22 cellular contexts compared by ENCODE assay signal in genomic region chr10:71072820-71073205, GRCh38.
"Had no signal": no experiment of that assay in that cellular context is flagged by ENCODE, and none has a peak within 500 bp of the region (broad histone marks: within the 10 kb centered on the region; RNA-seq: fewer than 3 reads in every experiment).

No MANE protein-coding gene starts in this region.

- H3K4me3 Mint-ChIP-seq: memory B cell; mesothelial cell of epicardium; nephron; stimulated activated effector memory CD8-positive, alpha-beta T cell treated with anti-CD3 and anti-CD28 coated beads, Interleukin-12 subunit alpha, Interleukin-12 subunit beta, amount 100 ng/mL, for 72 hours; type B pancreatic cell had no signal

- H3K9me3 Mint-ChIP-seq: memory B cell; mesothelial cell of epicardium; nephron; stimulated activated effector memory CD8-positive, alpha-beta T cell treated with anti-CD3 and anti-CD28 coated beads, Interleukin-12 subunit alpha, Interleukin-12 subunit beta, amount 100 ng/mL, for 72 hours; type B pancreatic cell had no signal

- H3K36me3 ChIP-seq: colonic mucosa, ovary, suprapubic skin, thyroid gland, uterus had no signal

- H3K4me2 ChIP-seq: hepatocyte, smooth muscle cell had no signal

- ATAC-seq: foreskin keratinocyte; left colon; right cardiac atrium; stimulated activated effector memory CD8-positive, alpha-beta T cell treated with anti-CD3 and anti-CD28 coated beads, Interleukin-12 subunit alpha, Interleukin-12 subunit beta, amount 100 ng/mL, for 72 hours; stimulated activated naive CD8-positive, alpha-beta T cell treated with anti-CD3 and anti-CD28 coated beads, Interleukin-15, Interleukin-2, amounts not matched to agents 100 U/mL and 50 U/mL, for 24 hours had no signal

- H3K27ac ChIP-seq: colonic mucosa, foreskin keratinocyte, hepatocyte, ovary, suprapubic skin, thyroid gland, uterus had no signal

- DNase-seq: colonic mucosa; dermis blood vessel endothelial cell; erythroblast; foreskin keratinocyte; head of caudate nucleus; left colon; right cardiac atrium; stimulated activated CD4-positive, alpha-beta T cell treated with anti-CD3 and anti-CD28 coated beads, Interleukin-4, amount 100 ng/mL, for 1 hour; stimulated activated CD8-positive, alpha-beta memory T cell treated with anti-CD3 and anti-CD28 coated beads, Interleukin-4, amount 100 ng/mL, for 48 hours; stimulated activated naive CD8-positive, alpha-beta T cell treated with anti-CD3 and anti-CD28 coated beads, Interleukin-15, Interleukin-2, amounts not matched to agents 100 U/mL and 50 U/mL, for 24 hours; thyroid gland; uterus had no signal

- H3K79me2 ChIP-seq: hepatocyte had no signal

- H3K4me3 ChIP-seq: colonic mucosa, hepatocyte, ovary, smooth muscle cell, suprapubic skin, thyroid gland, uterus had no signal

- H3K36me3 Mint-ChIP-seq: memory B cell; mesothelial cell of epicardium; stimulated activated effector memory CD8-positive, alpha-beta T cell treated with anti-CD3 and anti-CD28 coated beads, Interleukin-12 subunit alpha, Interleukin-12 subunit beta, amount 100 ng/mL, for 72 hours; type B pancreatic cell had no signal

- H3K4me1 Mint-ChIP-seq: memory B cell; stimulated activated effector memory CD8-positive, alpha-beta T cell treated with anti-CD3 and anti-CD28 coated beads, Interleukin-12 subunit alpha, Interleukin-12 subunit beta, amount 100 ng/mL, for 72 hours had no signal

- H3K4me1 ChIP-seq: colonic mucosa, thyroid gland, uterus had no signal

- H2AFZ ChIP-seq: hepatocyte had no signal

- H3K27me3 ChIP-seq: colonic mucosa, ovary, suprapubic skin, thyroid gland, uterus had no signal

- H3K9me3 ChIP-seq: colonic mucosa, ovary, suprapubic skin, thyroid gland, uterus had no signal

- H3K27ac Mint-ChIP-seq: memory B cell; mesothelial cell of epicardium; progenitor cell of endocrine pancreas; stimulated activated effector memory CD8-positive, alpha-beta T cell treated with anti-CD3 and anti-CD28 coated beads, Interleukin-12 subunit alpha, Interleukin-12 subunit beta, amount 100 ng/mL, for 72 hours; type B pancreatic cell had no signal
